In genomic region chr1:114511048-114511785, GRCh38 we compare ENCODE assay signal across 8 cellular contexts. TPM values are rescaled to one million over a fixed set of nuclear protein-coding genes. Genes with fewer than 3 reads are reported as not detected.
DNase-seq lines count a peak whose midpoint lies in the region; ATAC-seq and TF ChIP-seq lines count a peak whose summit lies in the region.

TRIM33 (minus strand) TSS chr1:114511203; CDS start chr1:114511076, 127 bp downstream.

- no peaks in the 10 kb centered on the region for H3K27me3 Mint-ChIP-seq in activated naive CD8-positive, alpha-beta T cell
- peaks cover 8% of the 10 kb centered on the region for H3K27me3 Mint-ChIP-seq in glutamatergic neuron (ENCODE audit: unreplicated experiment)

- TF ChIP-seq CTCF in GM10266 (IDR thresholded peaks at IDR 0.05; ENCODE audit: control insufficient read depth, insufficient read depth, low read depth, missing control alignments) (no peak), glutamatergic neuron (IDR thresholded peaks at IDR 0.05; ENCODE audit: partially characterized antibody, unreplicated experiment) (no peak), osteoblast (IDR thresholded peaks at IDR 0.05; ENCODE audit: extremely low read depth, low read depth, low read length) (no peak), testis (IDR thresholded peaks at IDR 0.05) (no peak)

- H3K36me3 Mint-ChIP-seq in activated naive CD8-positive, alpha-beta T cell, result no peaks in the 10 kb centered on the region
- H3K36me3 Mint-ChIP-seq in glutamatergic neuron (ENCODE audit: unreplicated experiment), result no peaks in the 10 kb centered on the region

- peak within 1 kb of the TSS; percentile 95 for H2AFZ ChIP-seq in osteoblast (ENCODE audit: low read length)

- H3K4me1 ChIP-seq in osteoblast (ENCODE audit: insufficient read depth, low read length), result peaks cover 19% of the 10 kb centered on the region
- peaks cover 19% of the 10 kb centered on the region for H3K4me1 ChIP-seq in testis

- peak within 1 kb of the TSS; percentile 98 for H3K4me3 Mint-ChIP-seq in activated naive CD8-positive, alpha-beta T cell
- peak within 1 kb of the TSS; percentile 98 for H3K4me3 Mint-ChIP-seq in glutamatergic neuron (ENCODE audit: unreplicated experiment)

- peaks cover 43% of the 10 kb centered on the region for H4K20me1 ChIP-seq in osteoblast (ENCODE audit: insufficient read depth, low read length)

- H3K9me3 ChIP-seq in osteoblast (ENCODE audit: low read depth, low read length), result no peaks in the 10 kb centered on the region
- H3K9me3 ChIP-seq in testis, result no peaks in the 10 kb centered on the region

- peaks cover 48% of the 10 kb centered on the region for H3K4me1 Mint-ChIP-seq in activated naive CD8-positive, alpha-beta T cell (ENCODE audit: low read depth)
- H3K4me1 Mint-ChIP-seq in glutamatergic neuron (ENCODE audit: low read depth, unreplicated experiment), result peaks cover 20% of the 10 kb centered on the region

- intact Hi-C loops in testis (cut with DNase I; ENCODE audit: low total_unique reads), result no loop called here

- peaks cover 46% of the 10 kb centered on the region for H3K79me2 ChIP-seq in osteoblast (ENCODE audit: insufficient read depth, low read length)

- peaks cover 6% of the 10 kb centered on the region for H3K27me3 ChIP-seq in osteoblast (ENCODE audit: insufficient read depth, low read length)
- no peaks in the 10 kb centered on the region for H3K27me3 ChIP-seq in testis

- peak; percentile 93 for DNase-seq in GM10266 (ENCODE audit: extremely low spot score)
- DNase-seq in NCI-H1092 (lab: John Stamatoyannopoulos, UW), result peak; percentile 92
- DNase-seq in SKM-1 treated with dmso at 0.1 percent for 144 hours (lab: John Stamatoyannopoulos, UW; ENCODE audit: unreplicated experiment), result peak; percentile 89
- DNase-seq in glutamatergic neuron, result peak; percentile 93
- DNase-seq in osteoblast (ENCODE audit: insufficient read length, low spot score, missing footprints), result peak; percentile 99
- peak; percentile 94 for DNase-seq in testis

- peak; percentile 79 for ATAC-seq in HG02610 (IDR thresholded peaks at IDR 0.05; ENCODE audit: unreplicated experiment)

- peak; percentile 35 for TF ChIP-seq POLR2A in testis (IDR thresholded peaks at IDR 0.05)

- H3K27ac ChIP-seq in osteoblast (ENCODE audit: low read depth, low read length) (peak within 1 kb of the TSS; percentile 81), testis (peak within 1 kb of the TSS; percentile 90 to 93)

- peak within 1 kb of the TSS; percentile 98 for H3K27ac Mint-ChIP-seq in activated naive CD8-positive, alpha-beta T cell
- peak within 1 kb of the TSS; percentile 85 for H3K27ac Mint-ChIP-seq in glutamatergic neuron (ENCODE audit: unreplicated experiment)

- peak within 1 kb of the TSS; percentile 98 for H3K4me2 ChIP-seq in osteoblast (ENCODE audit: insufficient read depth, low read length)

- WGBS in testis, 2 donors, result 0% methylated on average over 36 to 80 of the region's 87 CpGs

- H3K36me3 ChIP-seq in osteoblast (ENCODE audit: insufficient read depth, low read length) (no peaks in the 10 kb centered on the region), testis (ENCODE audit: low read depth, missing control alignments) (no peaks in the 10 kb centered on the region)

- H3K4me3 ChIP-seq in osteoblast (ENCODE audit: insufficient read depth, low read length), result peak within 1 kb of the TSS; percentile 98
- H3K4me3 ChIP-seq in testis, result peak within 1 kb of the TSS; percentile 92 to 95

- H3K9me3 Mint-ChIP-seq in activated naive CD8-positive, alpha-beta T cell (ENCODE audit: low read depth), result no peaks in the 10 kb centered on the region
- peaks cover 5% of the 10 kb centered on the region for H3K9me3 Mint-ChIP-seq in glutamatergic neuron (ENCODE audit: unreplicated experiment)

RNA-seq across cellular contexts. Expression of gene TRIM33, which starts in this region (rescaled TPM):
- 69.3 TPM for total RNA-seq in glutamatergic neuron (ENCODE audit: unreplicated experiment)
- 43.1 and 48.6 TPM in 2 replicates for total RNA-seq in osteoblast
- 10 to 100 TPM; 63.7 to 88.7 TPM for total RNA-seq in testis
- polyA plus RNA-seq in testis (ENCODE audit: insufficient read depth, low read depth, low replicate concordance), result 67.9 TPM

Comparison
In these comparisons a context has a peak if more than half of its experiments do, and no peak if none do; other contexts are left out.
1. Peak in every context shown above with its lines: DNase-seq, ATAC-seq, H3K4me3 ChIP-seq and H3K27ac ChIP-seq.